ENCODE assay signal across 1 cellular context in genomic region chr2:11743846-11744553, GRCh38.
A peak's percentile ranks its signal among the peaks of the same experiment; 100 is the strongest.
TF ChIP-seq lines count a peak whose summit lies in the region.

No MANE protein-coding gene starts in this region.

TF ChIP-seq in GM12878, 131 proteins besides CTCF, POLR2A, EP300 and RAD21 (continued from another document and continues in another):
- no peak for TF ChIP-seq CEBPZ (IDR thresholded peaks at IDR 0.05; ENCODE audit: low read depth, low read length)
- TF ChIP-seq ZBTB11 (CRISPR knock-in tag; IDR thresholded peaks at IDR 0.05) = no peak
- no peak; the same call in 1 of the 2 replicates for TF ChIP-seq ZNF207 (IDR thresholded peaks at IDR 0.05; ENCODE audit: borderline replicate concordance)
- TF ChIP-seq KLF5 (IDR thresholded peaks at IDR 0.05; ENCODE audit: partially characterized antibody) = no peak
- TF ChIP-seq, protein P1, sequence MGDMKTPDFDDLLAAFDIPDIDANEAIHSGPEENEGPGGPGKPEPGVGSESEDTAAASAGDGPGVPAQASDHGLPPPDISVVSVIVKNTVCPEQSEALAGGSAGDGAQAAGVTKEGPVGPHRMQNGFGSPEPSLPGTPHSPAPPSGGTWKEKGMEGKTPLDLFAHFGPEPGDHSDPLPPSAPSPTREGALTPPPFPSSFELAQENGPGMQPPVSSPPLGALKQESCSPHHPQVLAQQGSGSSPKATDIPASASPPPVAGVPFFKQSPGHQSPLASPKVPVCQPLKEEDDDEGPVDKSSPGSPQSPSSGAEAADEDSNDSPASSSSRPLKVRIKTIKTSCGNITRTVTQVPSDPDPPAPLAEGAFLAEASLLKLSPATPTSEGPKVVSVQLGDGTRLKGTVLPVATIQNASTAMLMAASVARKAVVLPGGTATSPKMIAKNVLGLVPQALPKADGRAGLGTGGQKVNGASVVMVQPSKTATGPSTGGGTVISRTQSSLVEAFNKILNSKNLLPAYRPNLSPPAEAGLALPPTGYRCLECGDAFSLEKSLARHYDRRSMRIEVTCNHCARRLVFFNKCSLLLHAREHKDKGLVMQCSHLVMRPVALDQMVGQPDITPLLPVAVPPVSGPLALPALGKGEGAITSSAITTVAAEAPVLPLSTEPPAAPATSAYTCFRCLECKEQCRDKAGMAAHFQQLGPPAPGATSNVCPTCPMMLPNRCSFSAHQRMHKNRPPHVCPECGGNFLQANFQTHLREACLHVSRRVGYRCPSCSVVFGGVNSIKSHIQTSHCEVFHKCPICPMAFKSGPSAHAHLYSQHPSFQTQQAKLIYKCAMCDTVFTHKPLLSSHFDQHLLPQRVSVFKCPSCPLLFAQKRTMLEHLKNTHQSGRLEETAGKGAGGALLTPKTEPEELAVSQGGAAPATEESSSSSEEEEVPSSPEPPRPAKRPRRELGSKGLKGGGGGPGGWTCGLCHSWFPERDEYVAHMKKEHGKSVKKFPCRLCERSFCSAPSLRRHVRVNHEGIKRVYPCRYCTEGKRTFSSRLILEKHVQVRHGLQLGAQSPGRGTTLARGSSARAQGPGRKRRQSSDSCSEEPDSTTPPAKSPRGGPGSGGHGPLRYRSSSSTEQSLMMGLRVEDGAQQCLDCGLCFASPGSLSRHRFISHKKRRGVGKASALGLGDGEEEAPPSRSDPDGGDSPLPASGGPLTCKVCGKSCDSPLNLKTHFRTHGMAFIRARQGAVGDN (IDR thresholded peaks at IDR 0.05) = peak; percentile 19; the same call in 1 of the 2 replicates
- no peak; the same call in 1 of the 2 replicates for TF ChIP-seq HDAC2 (IDR thresholded peaks at IDR 0.05)
- no peak for TF ChIP-seq SMAD5 (IDR thresholded peaks at IDR 0.05; ENCODE audit: low read depth)
- no peak; the same call in 1 of the 2 replicates for TF ChIP-seq USF2 (IDR thresholded peaks at IDR 0.05; ENCODE audit: borderline replicate concordance, low read depth, low read length)
- TF ChIP-seq BCL11A (IDR thresholded peaks at IDR 0.05; ENCODE audit: low read depth, low read length) = peak; percentile 37; the same call in 1 of the 2 replicates
- peak; percentile 48 to 64; a peak in 3 of 4 replicates for TF ChIP-seq BHLHE40 (IDR thresholded peaks at IDR 0.05; ENCODE audit: borderline replicate concordance in 1 of 2, low read depth in 2 of 2, low read length in 1 of 2)
- peak in 1 of 2 experiments; percentile 70; a peak in 2 of 4 replicates for TF ChIP-seq ETV6 (conservative IDR thresholded peaks at IDR 0.05 in 1 of 2, IDR thresholded peaks at IDR 0.05 in 1 of 2; ENCODE audit: borderline replicate concordance in 1 of 2, low read depth in 1 of 2)
- TF ChIP-seq CEBPB (IDR thresholded peaks at IDR 0.05; ENCODE audit: borderline replicate concordance in 1 of 2, low read depth in 2 of 2, low read length in 2 of 2) = 0 out of 4 replicates have a peak, but pooled peaks of 1 of the 2 experiments have one; percentile 4
- no peak for TF ChIP-seq ZNF622 (IDR thresholded peaks at IDR 0.05)
- TF ChIP-seq, protein P2, sequence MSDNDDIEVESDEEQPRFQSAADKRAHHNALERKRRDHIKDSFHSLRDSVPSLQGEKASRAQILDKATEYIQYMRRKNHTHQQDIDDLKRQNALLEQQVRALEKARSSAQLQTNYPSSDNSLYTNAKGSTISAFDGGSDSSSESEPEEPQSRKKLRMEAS (IDR thresholded peaks at IDR 0.05; ENCODE audit: low read depth, low read length) = 0 out of 2 replicates have a peak, but pooled peaks have one; percentile 50
- TF ChIP-seq, protein P3, sequence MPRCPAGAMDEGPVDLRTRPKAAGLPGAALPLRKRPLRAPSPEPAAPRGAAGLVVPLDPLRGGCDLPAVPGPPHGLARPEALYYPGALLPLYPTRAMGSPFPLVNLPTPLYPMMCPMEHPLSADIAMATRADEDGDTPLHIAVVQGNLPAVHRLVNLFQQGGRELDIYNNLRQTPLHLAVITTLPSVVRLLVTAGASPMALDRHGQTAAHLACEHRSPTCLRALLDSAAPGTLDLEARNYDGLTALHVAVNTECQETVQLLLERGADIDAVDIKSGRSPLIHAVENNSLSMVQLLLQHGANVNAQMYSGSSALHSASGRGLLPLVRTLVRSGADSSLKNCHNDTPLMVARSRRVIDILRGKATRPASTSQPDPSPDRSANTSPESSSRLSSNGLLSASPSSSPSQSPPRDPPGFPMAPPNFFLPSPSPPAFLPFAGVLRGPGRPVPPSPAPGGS (IDR thresholded peaks at IDR 0.05; ENCODE audit: borderline replicate concordance, insufficient read depth, low read depth, low read length, poor library complexity, severe bottlenecking) = peak; percentile 83
- no peak for TF ChIP-seq RB1 (IDR thresholded peaks at IDR 0.05; ENCODE audit: borderline replicate concordance)
- TF ChIP-seq ZBTB40 (IDR thresholded peaks at IDR 0.05; ENCODE audit: borderline replicate concordance) = no peak; the same call in 1 of the 2 replicates
- TF ChIP-seq SRF (IDR thresholded peaks at IDR 0.05; ENCODE audit: low read depth in 2 of 2, low read length in 2 of 2) = no peak
- TF ChIP-seq, protein P4, sequence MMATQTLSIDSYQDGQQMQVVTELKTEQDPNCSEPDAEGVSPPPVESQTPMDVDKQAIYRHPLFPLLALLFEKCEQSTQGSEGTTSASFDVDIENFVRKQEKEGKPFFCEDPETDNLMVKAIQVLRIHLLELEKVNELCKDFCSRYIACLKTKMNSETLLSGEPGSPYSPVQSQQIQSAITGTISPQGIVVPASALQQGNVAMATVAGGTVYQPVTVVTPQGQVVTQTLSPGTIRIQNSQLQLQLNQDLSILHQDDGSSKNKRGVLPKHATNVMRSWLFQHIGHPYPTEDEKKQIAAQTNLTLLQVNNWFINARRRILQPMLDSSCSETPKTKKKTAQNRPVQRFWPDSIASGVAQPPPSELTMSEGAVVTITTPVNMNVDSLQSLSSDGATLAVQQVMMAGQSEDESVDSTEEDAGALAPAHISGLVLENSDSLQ (IDR thresholded peaks at IDR 0.05) = no peak
- TF ChIP-seq CREB1 (IDR thresholded peaks at IDR 0.05; ENCODE audit: low read depth) = peak; percentile 56; the same call in 1 of the 2 replicates
- TF ChIP-seq STAT3 (IDR thresholded peaks at IDR 0.05; ENCODE audit: low read depth, low read length) = no peak
- TF ChIP-seq NFYA (IDR thresholded peaks at IDR 0.05; ENCODE audit: borderline replicate concordance, low read depth, low read length) = no peak
- no peak for TF ChIP-seq GABPA (IDR thresholded peaks at IDR 0.05; ENCODE audit: low read depth)
- peak; percentile 100 for TF ChIP-seq LARP7 (IDR thresholded peaks at IDR 0.05)
- TF ChIP-seq, protein P5, sequence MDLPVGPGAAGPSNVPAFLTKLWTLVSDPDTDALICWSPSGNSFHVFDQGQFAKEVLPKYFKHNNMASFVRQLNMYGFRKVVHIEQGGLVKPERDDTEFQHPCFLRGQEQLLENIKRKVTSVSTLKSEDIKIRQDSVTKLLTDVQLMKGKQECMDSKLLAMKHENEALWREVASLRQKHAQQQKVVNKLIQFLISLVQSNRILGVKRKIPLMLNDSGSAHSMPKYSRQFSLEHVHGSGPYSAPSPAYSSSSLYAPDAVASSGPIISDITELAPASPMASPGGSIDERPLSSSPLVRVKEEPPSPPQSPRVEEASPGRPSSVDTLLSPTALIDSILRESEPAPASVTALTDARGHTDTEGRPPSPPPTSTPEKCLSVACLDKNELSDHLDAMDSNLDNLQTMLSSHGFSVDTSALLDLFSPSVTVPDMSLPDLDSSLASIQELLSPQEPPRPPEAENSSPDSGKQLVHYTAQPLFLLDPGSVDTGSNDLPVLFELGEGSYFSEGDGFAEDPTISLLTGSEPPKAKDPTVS (IDR thresholded peaks at IDR 0.05; ENCODE audit: low read depth, low read length) = no peak
- TF ChIP-seq YY1 (IDR thresholded peaks at IDR 0.05; ENCODE audit: low read depth, low read length) = peak; percentile 25; the same call in 1 of the 2 replicates
- TF ChIP-seq, protein P6, sequence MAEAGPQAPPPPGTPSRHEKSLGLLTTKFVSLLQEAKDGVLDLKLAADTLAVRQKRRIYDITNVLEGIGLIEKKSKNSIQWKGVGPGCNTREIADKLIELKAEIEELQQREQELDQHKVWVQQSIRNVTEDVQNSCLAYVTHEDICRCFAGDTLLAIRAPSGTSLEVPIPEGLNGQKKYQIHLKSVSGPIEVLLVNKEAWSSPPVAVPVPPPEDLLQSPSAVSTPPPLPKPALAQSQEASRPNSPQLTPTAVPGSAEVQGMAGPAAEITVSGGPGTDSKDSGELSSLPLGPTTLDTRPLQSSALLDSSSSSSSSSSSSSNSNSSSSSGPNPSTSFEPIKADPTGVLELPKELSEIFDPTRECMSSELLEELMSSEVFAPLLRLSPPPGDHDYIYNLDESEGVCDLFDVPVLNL (IDR thresholded peaks at IDR 0.05; ENCODE audit: low read depth, low read length) = no peak
- TF ChIP-seq IRF3 (IDR thresholded peaks at IDR 0.05) = no peak
- peak; percentile 93; the same call in 1 of the 2 replicates for TF ChIP-seq RCOR1 (conservative IDR thresholded peaks at IDR 0.05; ENCODE audit: low read depth, low read length)
- TF ChIP-seq ESRRA (IDR thresholded peaks at IDR 0.05; ENCODE audit: low read length) = no peak
